Comparison of ENCODE assay signal across 19 cellular contexts in the genomic region with DNA sequence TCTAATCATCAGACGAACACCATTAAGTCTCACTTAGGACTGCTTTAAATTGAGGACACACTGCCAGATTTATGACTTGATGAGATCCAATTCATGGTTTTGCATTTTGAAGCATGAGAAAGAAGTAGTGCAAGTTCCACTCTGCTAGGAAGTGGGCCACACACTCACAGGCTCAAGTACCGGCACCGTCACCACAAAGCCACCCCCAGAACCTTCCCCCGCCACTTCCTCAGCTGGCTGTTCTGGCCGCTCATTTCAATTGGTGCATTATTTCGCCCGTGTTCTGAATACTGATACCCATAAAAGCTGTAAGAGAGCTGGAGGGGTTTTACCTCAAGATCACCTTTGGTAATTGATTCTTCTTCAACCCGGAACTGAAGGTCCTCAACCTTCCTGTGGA.
"Had no signal": no experiment of that assay in that cellular context is flagged by ENCODE, and none has a peak within 500 bp of the region (broad histone marks: within the 10 kb centered on the region; RNA-seq: fewer than 3 reads in every experiment).

No MANE protein-coding gene starts in this region.

- H3K4me3 Mint-ChIP-seq: activated CD4-positive, alpha-beta memory T cell treated with anti-CD3 and anti-CD28 coated beads, Interleukin-2, amount 10 ng/mL, durations not matched to agents 7 days and 5 days; activated naive CD4-positive, alpha-beta T cell treated with anti-CD3 and anti-CD28 coated beads, Interleukin-2, amount 10 ng/mL, durations not matched to agents 7 days and 5 days; naive thymus-derived CD4-positive, alpha-beta T cell; T-helper 1 cell treated with Interleukin-12 subunit alpha and Interleukin-12 subunit beta and Interleukin-4 antibody, amounts not matched to agents 30 μg/mL and 1 μg/mL, for 36 hours; WTC11 had no signal

- H3K4me3 ChIP-seq: body of pancreas, cardiac muscle cell, lung, sigmoid colon, tibial nerve had no signal

- H3K27me3 ChIP-seq: body of pancreas, cardiac muscle cell, sigmoid colon, tibial nerve had no signal

- H3K4me1 Mint-ChIP-seq: WTC11 had no signal

- H3K27me3 Mint-ChIP-seq: activated CD4-positive, alpha-beta memory T cell treated with anti-CD3 and anti-CD28 coated beads, Interleukin-2, amount 10 ng/mL, durations not matched to agents 7 days and 5 days; activated naive CD4-positive, alpha-beta T cell treated with anti-CD3 and anti-CD28 coated beads, Interleukin-2, amount 10 ng/mL, durations not matched to agents 7 days and 5 days; naive thymus-derived CD4-positive, alpha-beta T cell; progenitor cell of endocrine pancreas had no signal

- ATAC-seq: body of pancreas; left lobe of liver; naive thymus-derived CD4-positive, alpha-beta T cell; stimulated activated naive CD8-positive, alpha-beta T cell treated with anti-CD3 and anti-CD28 coated beads, Interleukin-15, Interleukin-2, amounts not matched to agents 100 U/mL and 50 U/mL, for 24 hours; WTC11 had no signal

- H3K27ac ChIP-seq: body of pancreas, cardiac muscle cell, sigmoid colon, tibial nerve had no signal

- H3K27ac Mint-ChIP-seq: activated CD4-positive, alpha-beta memory T cell treated with anti-CD3 and anti-CD28 coated beads, Interleukin-2, amount 10 ng/mL, durations not matched to agents 7 days and 5 days; activated naive CD4-positive, alpha-beta T cell treated with anti-CD3 and anti-CD28 coated beads, Interleukin-2, amount 10 ng/mL, durations not matched to agents 7 days and 5 days; progenitor cell of endocrine pancreas; T-helper 1 cell treated with Interleukin-12 subunit alpha and Interleukin-12 subunit beta and Interleukin-4 antibody, amounts not matched to agents 30 μg/mL and 1 μg/mL, for 36 hours; WTC11 had no signal

- DNase-seq: activated CD4-positive, alpha-beta memory T cell treated with anti-CD3 and anti-CD28 coated beads, Interleukin-2, amount 10 ng/mL, durations not matched to agents 7 days and 5 days; activated CD8-positive, alpha-beta memory T cell treated with anti-CD3 and anti-CD28 coated beads, Interleukin-2, amount 50 U/mL, for 4 hours; activated effector memory CD4-positive, alpha-beta T cell treated with anti-CD3 and anti-CD28 coated beads, Interleukin-2, amount 50 U/mL, for 16 hours; activated naive CD4-positive, alpha-beta T cell treated with anti-CD3 and anti-CD28 coated beads, Interleukin-2, amount 10 ng/mL, durations not matched to agents 7 days and 5 days; body of pancreas; cortex of kidney; naive thymus-derived CD4-positive, alpha-beta T cell; retina; sigmoid colon; stimulated activated CD4-positive, alpha-beta T cell treated with anti-CD3 and anti-CD28 coated beads, Interleukin-4, amount 100 ng/mL, for 1 hour; stimulated activated naive CD8-positive, alpha-beta T cell treated with anti-CD3 and anti-CD28 coated beads, Interleukin-15, Interleukin-2, amounts not matched to agents 100 U/mL and 50 U/mL, for 24 hours; T1000 had no signal

- H3K4me1 ChIP-seq: body of pancreas, tibial nerve had no signal

- H3K9me3 Mint-ChIP-seq: activated CD4-positive, alpha-beta memory T cell treated with anti-CD3 and anti-CD28 coated beads, Interleukin-2, amount 10 ng/mL, durations not matched to agents 7 days and 5 days; activated naive CD4-positive, alpha-beta T cell treated with anti-CD3 and anti-CD28 coated beads, Interleukin-2, amount 10 ng/mL, durations not matched to agents 7 days and 5 days; naive thymus-derived CD4-positive, alpha-beta T cell; T-helper 1 cell treated with Interleukin-12 subunit alpha and Interleukin-12 subunit beta and Interleukin-4 antibody, amounts not matched to agents 30 μg/mL and 1 μg/mL, for 36 hours; WTC11 had no signal
